In the genomic region with DNA sequence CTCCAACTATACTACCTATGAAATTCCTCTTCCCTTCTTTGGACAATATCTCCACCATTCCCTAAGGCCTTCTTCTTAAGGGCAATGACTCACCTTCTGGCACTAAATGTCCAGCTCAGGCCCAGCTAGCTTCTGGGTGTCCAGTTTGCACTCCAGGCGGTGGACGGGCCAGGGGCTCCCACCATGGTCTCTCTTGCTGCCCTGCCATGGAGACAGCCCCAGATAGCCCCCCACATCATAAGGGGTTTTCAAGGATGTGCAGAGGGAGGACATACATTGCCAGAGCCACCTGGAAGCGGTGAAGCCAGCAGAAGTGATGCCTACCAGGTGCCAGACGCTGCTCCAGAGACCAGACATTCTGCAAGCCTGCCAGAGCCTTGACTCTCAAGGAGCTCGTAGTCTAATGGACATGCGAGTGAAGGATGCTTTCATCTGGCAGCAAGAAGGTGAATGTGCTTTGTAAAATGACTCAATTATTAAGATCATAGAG, we compare ENCODE assay signal across 9 cellular contexts. TPM values are rescaled to one million over a fixed set of nuclear protein-coding genes. Genes with fewer than 3 reads are reported as not detected.
DNase-seq lines count a peak whose midpoint lies in the region; TF ChIP-seq lines count a peak whose summit lies in the region.
"Had no signal": no experiment of that assay in that cellular context is flagged by ENCODE, and none has a peak within 500 bp of the region (broad histone marks: within the 10 kb centered on the region; RNA-seq: fewer than 3 reads in every experiment).

No MANE protein-coding gene starts in this region.

- intact Hi-C loops in uterus (cut with DNase I; ENCODE audit: low total_unique reads): no loop called here

- H3K4me3 ChIP-seq in cardiac fibroblast (replicated peaks in 1 of 2; ENCODE audit: low read depth in 2 of 2, low read length in 2 of 2): no peak overlapping the region
- H3K4me3 ChIP-seq in uterus: no peak overlapping the region

- peaks cover 0 to 12% of the 10 kb centered on the region in 2 donors for H3K4me1 ChIP-seq in uterus

- peak overlapping the region; percentile 45 to 60 for H3K27ac ChIP-seq in uterus

- no peaks in the 10 kb centered on the region for H3K9me3 ChIP-seq in uterus

- no peak for TF ChIP-seq CTCF in cardiac fibroblast (IDR thresholded peaks at IDR 0.05; ENCODE audit: low read depth, low read length)
- no peak for TF ChIP-seq CTCF in uterus (IDR thresholded peaks at IDR 0.05)

- DNase-seq in activated CD8-positive, alpha-beta memory T cell treated with anti-CD3 and anti-CD28 coated beads for 24 hours: peak; percentile 4
- DNase-seq in activated CD8-positive, alpha-beta memory T cell treated with anti-CD3 and anti-CD28 coated beads, Interleukin-2, amount 50 U/mL, for 4 hours: no peak
- DNase-seq in cardiac fibroblast (ENCODE audit: low read depth in 2 of 2) (peak; percentile 50 to 58), mucosa of gallbladder (ENCODE audit: low spot score) (peak; percentile 42), uterus (no peak), retina (no peak), globus pallidus (ENCODE audit: low spot score) (no peak), cerebellar nuclear complex (lab: John Stamatoyannopoulos, UW) (no peak)
- DNase-seq: T-helper 9 cell had no signal

- no peak for TF ChIP-seq POLR2A in uterus (IDR thresholded peaks at IDR 0.05)

- H3K36me3 ChIP-seq in uterus: no peaks in the 10 kb centered on the region

- no peaks in the 10 kb centered on the region for H3K27me3 ChIP-seq in uterus

RNA-seq across cellular contexts. Expression of a gene that starts 43.7 kb away (rescaled TPM):
- total RNA-seq in mucosa of gallbladder (152 TPM), uterus (10 to 100 TPM; 41.0 to 80.0 (median 60.8) TPM)

Comparison
In these comparisons a context has a peak if more than half of its experiments do, and no peak if none do; other contexts are left out.
1. DNase-seq: peak in activated CD8-positive, alpha-beta memory T cell treated with anti-CD3 and anti-CD28 coated beads for 24 hours (single experiment), cardiac fibroblast (2 of 2) and mucosa of gallbladder (single experiment); none in activated CD8-positive, alpha-beta memory T cell treated with anti-CD3 and anti-CD28 coated beads, Interleukin-2, amount 50 U/mL, for 4 hours (single experiment), uterus (0 of 2), retina (single experiment), globus pallidus (single experiment) and cerebellar nuclear complex (0 of 2).